Comparison of ENCODE assay signal across 2 cellular contexts in genomic region chr16:21158208-21159110, GRCh38.
TF ChIP-seq lines count a peak whose summit lies in the region.

Gene LDAF1 (plus strand): TSS chr16:21158674. CDS start chr16:21161183, 2,509 bp downstream.

TF ChIP-seq in A549, 52 proteins besides CTCF, POLR2A, EP300 and RAD21 (continued from another document):
- TF ChIP-seq MAX (IDR thresholded peaks at IDR 0.05), result peak; percentile 65
- TF ChIP-seq SREBF2 (IDR thresholded peaks at IDR 0.05), result no peak

TF ChIP-seq in liver, 16 proteins besides CTCF, POLR2A, EP300 and RAD21 (continued from another document):
- no peak for TF ChIP-seq REST (IDR thresholded peaks at IDR 0.05)
- no peak for TF ChIP-seq RXRA (IDR thresholded peaks at IDR 0.05)
